Comparison of ENCODE assay signal across 17 cellular contexts in genomic region chr3:182393151-182393550, GRCh38.
A peak's percentile ranks its signal among the peaks of the same experiment; 100 is the strongest.
DNase-seq lines count a peak whose midpoint lies in the region; ATAC-seq and TF ChIP-seq lines count a peak whose summit lies in the region.
"Had no signal": no experiment of that assay in that cellular context is flagged by ENCODE, and none has a peak within 500 bp of the region (broad histone marks: within the 10 kb centered on the region; RNA-seq: fewer than 3 reads in every experiment).

No MANE protein-coding gene starts in this region.

- H2AFZ ChIP-seq in KMS-11 (ENCODE audit: low read depth) (no peak overlapping the region), Loucy (ENCODE audit: low read length) (0 out of 2 replicates have a peak overlapping the region, but pooled peaks have one; percentile 59), OCI-LY3 (ENCODE audit: low read depth, low read length) (peak overlapping the region; percentile 95), smooth muscle cell (ENCODE audit: low read depth) (peak overlapping the region; percentile 67)

- H4K20me1 ChIP-seq in KMS-11 (ENCODE audit: insufficient read depth) (no peaks in the 10 kb centered on the region), Loucy (ENCODE audit: insufficient read depth, low read length, poor library complexity, severe bottlenecking) (no peaks in the 10 kb centered on the region), OCI-LY3 (ENCODE audit: insufficient read depth, low read length) (no peaks in the 10 kb centered on the region), smooth muscle cell (ENCODE audit: low read depth) (no peaks in the 10 kb centered on the region)

- 64% methylated on average over 1 of the region's 1 CpG for WGBS in smooth muscle cell (ENCODE audit: low lambda C conversion rate)

- H3K9me2 ChIP-seq in Loucy (replicated peaks; ENCODE audit: low read depth, low read length) = no peaks in the 10 kb centered on the region

- H3K4me2 ChIP-seq in KMS-11 (peak overlapping the region; percentile 74; the same call in 1 of the 2 replicates), Loucy (ENCODE audit: low read depth, low read length, poor library complexity, severe bottlenecking) (no peak overlapping the region), OCI-LY3 (ENCODE audit: low read length) (peak overlapping the region; percentile 64), smooth muscle cell (no peak overlapping the region)

- no peak overlapping the region for H3K4me3 ChIP-seq in KMS-11 (IDR thresholded peaks at IDR 0.05; ENCODE audit: insufficient read depth, low read depth, low read length)
- no peak overlapping the region for H3K4me3 ChIP-seq in Loucy (ENCODE audit: low read length, poor library complexity, severe bottlenecking)
- H3K4me3 ChIP-seq in OCI-LY3 (ENCODE audit: low read length) = no peak overlapping the region; the same call in 1 of the 2 replicates
- H3K4me3 ChIP-seq in smooth muscle cell = no peak overlapping the region

- H3K27ac ChIP-seq in KMS-11 (no peak overlapping the region), OCI-LY3 (ENCODE audit: low read length) (no peak overlapping the region; the same call in 1 of the 2 replicates), smooth muscle cell (ENCODE audit: low read depth) (no peak overlapping the region)

- H3K4me1 ChIP-seq in KMS-11 (ENCODE audit: low read depth, poor library complexity, severe bottlenecking) (peaks cover 87% of the 10 kb centered on the region), Loucy (ENCODE audit: insufficient read depth, low read length, poor library complexity, severe bottlenecking) (no peaks in the 10 kb centered on the region), OCI-LY3 (ENCODE audit: low read length) (peaks cover 26% of the 10 kb centered on the region), smooth muscle cell (ENCODE audit: low read depth) (peaks cover 4% of the 10 kb centered on the region)
- H3K4me1 ChIP-seq: BE2C had no signal

- H3K9me3 ChIP-seq in Loucy (ENCODE audit: insufficient read depth, low read depth, low read length) (no peaks in the 10 kb centered on the region), OCI-LY3 (ENCODE audit: insufficient read depth, low read length) (no peaks in the 10 kb centered on the region), smooth muscle cell (replicated peaks; ENCODE audit: low read depth) (no peaks in the 10 kb centered on the region)
- H3K9me3 ChIP-seq: BE2C had no signal

- H3K9ac ChIP-seq in KMS-11 (no peak overlapping the region), Loucy (ENCODE audit: low read depth, low read length, poor library complexity, severe bottlenecking) (no peak overlapping the region), OCI-LY3 (ENCODE audit: low read length) (no peak overlapping the region; the same call in 1 of the 2 replicates), smooth muscle cell (ENCODE audit: low read depth) (no peak overlapping the region)

- no peak for TF ChIP-seq CTCF in KMS-11 (conservative IDR thresholded peaks at IDR 0.05; ENCODE audit: low read depth, low read length)
- no peak for TF ChIP-seq CTCF in Loucy (conservative IDR thresholded peaks at IDR 0.05; ENCODE audit: low read length)
- no peak for TF ChIP-seq CTCF in OCI-LY3 (IDR thresholded peaks at IDR 0.05; ENCODE audit: low read depth, low read length)
- TF ChIP-seq CTCF in smooth muscle cell (IDR thresholded peaks at IDR 0.05; ENCODE audit: borderline replicate concordance, insufficient read depth, poor library complexity, severe bottlenecking) = no peak

- H3F3A ChIP-seq in Loucy (ENCODE audit: low read depth) = no peaks in the 10 kb centered on the region
- no peaks in the 10 kb centered on the region for H3F3A ChIP-seq in smooth muscle cell (ENCODE audit: low read depth)

- no peak for ATAC-seq in HG02588 (IDR thresholded peaks at IDR 0.05; ENCODE audit: unreplicated experiment)
- ATAC-seq in HG02678 (IDR thresholded peaks at IDR 0.05; ENCODE audit: unreplicated experiment) = no peak

- H3K79me2 ChIP-seq in KMS-11 (ENCODE audit: insufficient read depth, low read depth) (no peaks in the 10 kb centered on the region), Loucy (ENCODE audit: insufficient read depth, low read length) (no peaks in the 10 kb centered on the region), OCI-LY3 (ENCODE audit: low read length) (no peaks in the 10 kb centered on the region), smooth muscle cell (ENCODE audit: low read depth) (no peaks in the 10 kb centered on the region)

- H3K36me3 ChIP-seq in KMS-11 (ENCODE audit: insufficient read depth) = no peaks in the 10 kb centered on the region
- no peaks in the 10 kb centered on the region for H3K36me3 ChIP-seq in Loucy (ENCODE audit: insufficient read depth, low read length)
- no peaks in the 10 kb centered on the region for H3K36me3 ChIP-seq in OCI-LY3 (replicated peaks; ENCODE audit: low read depth, low read length)
- no peaks in the 10 kb centered on the region for H3K36me3 ChIP-seq in smooth muscle cell (ENCODE audit: low read depth)
- H3K36me3 ChIP-seq: BE2C had no signal

- H3K27me3 ChIP-seq in KMS-11 (ENCODE audit: insufficient read depth, low read depth) (no peaks in the 10 kb centered on the region), Loucy (ENCODE audit: insufficient read depth, low read length, poor library complexity, severe bottlenecking) (no peaks in the 10 kb centered on the region), OCI-LY3 (ENCODE audit: low read depth, low read length) (no peaks in the 10 kb centered on the region), smooth muscle cell (ENCODE audit: low read depth) (no peaks in the 10 kb centered on the region)

- no peak for DNase-seq in smooth muscle cell (lab: John Stamatoyannopoulos, UW; ENCODE audit: unreplicated experiment)
- no peak for DNase-seq in T-helper 1 cell
- DNase-seq: ACHN; BE2C; C1 segment of cervical spinal cord; CD4-positive, CD25-positive, alpha-beta regulatory T cell; CD8-positive, alpha-beta memory T cell; COR-L47; DMS 273 treated with DMSO at 0.1 percent for 48 hours; DMS79; GF-D8; H9 had no signal

Comparison
In these comparisons a context has a peak if more than half of its experiments do, and no peak if none do; other contexts are left out.
1. H3K4me2 ChIP-seq: peak in KMS-11 (single experiment) and OCI-LY3 (single experiment); none in Loucy (single experiment) and smooth muscle cell (single experiment).